8 cellular contexts compared by ENCODE assay signal in genomic region chrX:19514791-19515614, GRCh38. TPM values are rescaled to one million over a fixed set of nuclear protein-coding genes. Genes with fewer than 3 reads are reported as not detected.
DNase-seq lines count a peak whose midpoint lies in the region; ATAC-seq, FAIRE-seq and TF ChIP-seq lines count a peak whose summit lies in the region.

Gene MAP3K15, minus strand, starts transcription at chrX:19515508. Its CDS starts 247 bp downstream, at chrX:19515261.

- no peak within 1 kb of the TSS for H4K5ac ChIP-seq in H1 (ENCODE audit: insufficient read length, low read depth, low read length)

- peaks cover 0 to 3% (median 0%) of the 10 kb centered on the region in 4 experiments; a peak in 1 of 7 replicates for H3K27me3 ChIP-seq in H1 (replicated peaks in 1 of 4; ENCODE audit: control insufficient read depth in 3 of 4, extremely low read depth in 1 of 4, insufficient read depth in 3 of 4, low read length in 3 of 4)

- peak in 1 of 2 experiments; percentile 56 for DNase-seq in H1 (ENCODE audit: low read depth in 1 of 2, low spot score in 2 of 2)
- DNase-seq in natural killer cell treated with Interleukin-12 subunit alpha and Interleukin-12 subunit beta and Interleukin-15 and Interleukin-18, amount 100 ng/mL, for 72 hours (ENCODE audit: low spot score): no peak
- no peak for DNase-seq in nucleus accumbens (lab: John Stamatoyannopoulos, UW)
- DNase-seq in NCI-H1436 (lab: John Stamatoyannopoulos, UW): no peak
- DNase-seq in mesenteric fat pad (ENCODE audit: low spot score): no peak

- no peak within 1 kb of the TSS for H3K27ac ChIP-seq in C4-2B
- no peak within 1 kb of the TSS for H3K27ac ChIP-seq in H1 (ENCODE audit: low read depth, low read length)

- no peak within 1 kb of the TSS for H3K23ac ChIP-seq in H1 (ENCODE audit: insufficient read length)

- H3K9me3 ChIP-seq in H1 (ENCODE audit: insufficient read depth in 2 of 2, low read depth in 1 of 2, low read length in 1 of 2): no peaks in the 10 kb centered on the region

- H3K79me2 ChIP-seq in H1 (ENCODE audit: control insufficient read depth in 1 of 2, insufficient read depth in 2 of 2, low read length in 2 of 2): no peaks in the 10 kb centered on the region

- CTCF ChIA-PET in H1 (lab: Charles Lee; ENCODE audit: partially characterized antibody): interaction anchor here (0.9 to 2.1 kb wide), 4 partner anchors 9 to 143 kb away, joined by 4 to 6 read pairs (median 5); no protein-coding TSS in a partner anchor

- H4K20me1 ChIP-seq in H1 (replicated peaks in 1 of 2; ENCODE audit: control insufficient read depth in 1 of 2, insufficient read depth in 2 of 2, low read length in 2 of 2): no peaks in the 10 kb centered on the region

- peaks cover 3% of the 10 kb centered on the region; the same call in 1 of the 2 replicates for H3K23me2 ChIP-seq in H1 (ENCODE audit: low read depth, low read length)

- TF ChIP-seq CTCF in C4-2B (conservative IDR thresholded peaks at IDR 0.05) (peak; percentile 59; the same call in 1 of the 2 replicates), H1 (IDR thresholded peaks at IDR 0.05; ENCODE audit: control extremely low read depth in 1 of 3, insufficient read depth in 1 of 3, low read depth in 1 of 3, low read length in 3 of 3) (peak; percentile 3 to 42 (median 11); a peak in 2 of 4 replicates)

- H2BK5ac ChIP-seq in H1 (ENCODE audit: low read depth, low read length): no peak within 1 kb of the TSS

- no peak within 1 kb of the TSS for H3K14ac ChIP-seq in H1 (ENCODE audit: insufficient read length)

- 0 out of 3 replicates have a peak, but pooled peaks of 1 of the 2 experiments have one; percentile 20 for TF ChIP-seq POLR2A in H1 (IDR thresholded peaks at IDR 0.05; ENCODE audit: control extremely low read depth in 1 of 2, low read depth in 2 of 2, low read length in 2 of 2)

- H3K27ac Mint-ChIP-seq in natural killer cell treated with Interleukin-12 subunit alpha and Interleukin-12 subunit beta and Interleukin-15 and Interleukin-18, amount 100 ng/mL, for 72 hours: no peak within 1 kb of the TSS

- H3K4me1 ChIP-seq in H1 (replicated peaks in 1 of 4; ENCODE audit: control insufficient read depth in 3 of 4, insufficient read depth in 4 of 4, low read length in 3 of 4): no peaks in the 10 kb centered on the region; a peak in 2 of 7 replicates

- H3K18ac ChIP-seq in H1 (ENCODE audit: extremely low read depth, low read length): no peak within 1 kb of the TSS

- peak within 1 kb of the TSS; percentile 42 to 64 (median 56) for H3K4me3 ChIP-seq in H1 (ENCODE audit: extremely low read depth in 1 of 4, insufficient read depth in 2 of 4, low read depth in 3 of 4, low read length in 4 of 4)

- ATAC-seq in GM21529 (IDR thresholded peaks at IDR 0.05; ENCODE audit: unreplicated experiment) (peak; percentile 55), SK-N-SH treated with all-trans-retinoic acid at 6 μM for 48 hours (peak; percentile 74)
- ATAC-seq in natural killer cell treated with Interleukin-12 subunit alpha and Interleukin-12 subunit beta and Interleukin-15 and Interleukin-18, amount 100 ng/mL, for 72 hours: peak; percentile 66 to 81

- H2BK20ac ChIP-seq in H1 (ENCODE audit: low read length): no peak within 1 kb of the TSS

- no peak within 1 kb of the TSS for H2AK5ac ChIP-seq in H1 (ENCODE audit: low read depth, low read length)

- H3K27me3 Mint-ChIP-seq in natural killer cell treated with Interleukin-12 subunit alpha and Interleukin-12 subunit beta and Interleukin-15 and Interleukin-18, amount 100 ng/mL, for 72 hours: peaks cover 9 to 25% of the 10 kb centered on the region in 2 donors

- peak within 1 kb of the TSS; percentile 83 to 91 for H3K4me2 ChIP-seq in H1 (ENCODE audit: insufficient read depth in 1 of 2, low read depth in 2 of 2, low read length in 2 of 2)

- H3K4ac ChIP-seq in H1 (replicated peaks; ENCODE audit: insufficient read length, low read depth, low read length): no peak within 1 kb of the TSS

- H4K91ac ChIP-seq in H1 (replicated peaks; ENCODE audit: insufficient read length, low read length): no peak within 1 kb of the TSS

- peaks cover 3% of the 10 kb centered on the region for H3K9me3 Mint-ChIP-seq in natural killer cell treated with Interleukin-12 subunit alpha and Interleukin-12 subunit beta and Interleukin-15 and Interleukin-18, amount 100 ng/mL, for 72 hours

- peak within 1 kb of the TSS in 1 of 4 experiments; percentile 37; a peak in 2 of 7 replicates for H3K9ac ChIP-seq in H1 (replicated peaks in 1 of 4; ENCODE audit: extremely low read depth in 1 of 4, low read depth in 3 of 4, low read length in 3 of 4)

- no peaks in the 10 kb centered on the region for H3K36me3 Mint-ChIP-seq in natural killer cell treated with Interleukin-12 subunit alpha and Interleukin-12 subunit beta and Interleukin-15 and Interleukin-18, amount 100 ng/mL, for 72 hours

- TF ChIP-seq RAD21 in H1 (IDR thresholded peaks at IDR 0.05 in 1 of 2, conservative IDR thresholded peaks at IDR 0.05 in 1 of 2; ENCODE audit: low read depth in 2 of 2, low read length in 2 of 2): no peak

- no peak within 1 kb of the TSS for H3K56ac ChIP-seq in H1 (replicated peaks; ENCODE audit: insufficient read length, low read depth, low read length)

- FAIRE-seq in H1 (lab: Jason Lieb, UNC): no peak

- H3K36me3 ChIP-seq in H1 (ENCODE audit: control insufficient read depth in 2 of 4, insufficient read depth in 4 of 4, low read length in 3 of 4): no peaks in the 10 kb centered on the region

- H3K79me1 ChIP-seq in H1 (ENCODE audit: low read depth, low read length): no peaks in the 10 kb centered on the region

- H2BK15ac ChIP-seq in H1 (ENCODE audit: low read length): no peak within 1 kb of the TSS

- no peak within 1 kb of the TSS for H2AFZ ChIP-seq in H1 (ENCODE audit: low read length)

- POLR2A ChIA-PET in H1 (lab: Charles Lee; ENCODE audit: partially characterized antibody): interaction anchor here (1.3 kb wide), 1 partner anchor 143 kb away, joined by 3 read pairs; no protein-coding TSS in a partner anchor

- no peak within 1 kb of the TSS; the same call in 1 of the 2 replicates for H4K8ac ChIP-seq in H1 (ENCODE audit: extremely low read depth, insufficient read depth, low read length)

- no peaks in the 10 kb centered on the region for H3K4me1 Mint-ChIP-seq in natural killer cell treated with Interleukin-12 subunit alpha and Interleukin-12 subunit beta and Interleukin-15 and Interleukin-18, amount 100 ng/mL, for 72 hours (ENCODE audit: low read depth in 2 of 2)

- peak within 1 kb of the TSS; percentile 41 for H3K4me3 Mint-ChIP-seq in natural killer cell treated with Interleukin-12 subunit alpha and Interleukin-12 subunit beta and Interleukin-15 and Interleukin-18, amount 100 ng/mL, for 72 hours

- no peak for TF ChIP-seq EP300 in H1 (IDR thresholded peaks at IDR 0.05; ENCODE audit: borderline replicate concordance in 1 of 2, low read depth in 2 of 2, low read length in 2 of 2)

- H2BK12ac ChIP-seq in H1 (ENCODE audit: low read depth, low read length): no peak within 1 kb of the TSS

- 2% methylated on average over 12 of the region's 100 CpGs; no CpG with 5 or more reads in 1 of the 2 experiments for WGBS in H1 (ENCODE audit: extremely low coverage in 1 of 2, insufficient coverage in 1 of 2, insufficient read length in 1 of 2, insufficient replicate concordance in 2 of 2, low coverage in 1 of 2, low lambda C conversion rate in 2 of 2, missing lambda C conversion rate in 1 of 2), 2 experiments

- H2BK120ac ChIP-seq in H1 (replicated peaks; ENCODE audit: low read depth, low read length): no peak within 1 kb of the TSS

TF ChIP-seq in SK-N-SH treated with all-trans-retinoic acid at 6 μM for 48 hours, 23 proteins besides CTCF, POLR2A, EP300 and RAD21:
- TF ChIP-seq ZFP3 (CRISPR knock-in tag; IDR thresholded peaks at IDR 0.05) (peak; percentile 94), ZNF8 (CRISPR knock-in tag; IDR thresholded peaks at IDR 0.05) (no peak)

TF ChIP-seq in H1, 55 proteins besides CTCF, POLR2A, EP300 and RAD21 (continues in another document):
- TF ChIP-seq KDM4A (IDR thresholded peaks at IDR 0.05; ENCODE audit: low read depth, low read length, severe bottlenecking) (peak; percentile 78), HDAC6 (IDR thresholded peaks at IDR 0.05; ENCODE audit: low read depth, low read length) (no peak), NRF1 (IDR thresholded peaks at IDR 0.05; ENCODE audit: low read depth, low read length) (no peak)

RNA-seq across cellular contexts. Expression of gene MAP3K15, which starts in this region (rescaled TPM):
- total RNA-seq in H1 (2021; fragmentation: NEBNext Ultra II Directional; extraction: Animal tissue kit (Norgen Biotek cat#: 25700)): 2.1 and 2.4 TPM in 2 replicates
- polyA plus RNA-seq in H1 (2011; rRNA removed): 1.7 and 1.8 TPM in 2 replicates
- 2.8 TPM for polyA plus RNA-seq in H1 (2011; cell fraction: cytosol; rRNA removed)
- polyA plus RNA-seq in H1 (2011; cell fraction: nucleus; rRNA removed): 2.7 TPM
- polyA plus RNA-seq in H1 (2012, experiment 1 of 2): 1.2 to 1.9 TPM (median 1.5 TPM) in 4 replicates
- 0.73 TPM for polyA plus RNA-seq in H1 (2012, experiment 2 of 2)
- 1.3 TPM for polyA plus RNA-seq in H1 (2013, experiment 1 of 2)
- 1.2 TPM for polyA plus RNA-seq in H1 (2013, experiment 2 of 2)
- 2.6 TPM in 2 replicates for polyA minus RNA-seq in H1 (2011; rRNA and poly(A)+ RNA removed)
- polyA minus RNA-seq in H1 (2011; cell fraction: cytosol; rRNA and poly(A)+ RNA removed): 1.2 TPM
- polyA minus RNA-seq in H1 (2011; cell fraction: nucleus; rRNA and poly(A)+ RNA removed): 1.8 TPM
- under 1 TPM in 1 of 2 donors, not detected in 1; 0.17 TPM for total RNA-seq in natural killer cell treated with Interleukin-12 subunit alpha and Interleukin-12 subunit beta and Interleukin-15 and Interleukin-18, amount 100 ng/mL, for 72 hours
- total RNA-seq in mesenteric fat pad: 0.10 TPM

Comparison
In these comparisons a context has a peak if more than half of its experiments do, and no peak if none do; other contexts are left out.
1. Peak in ATAC-seq in natural killer cell treated with Interleukin-12 subunit alpha and Interleukin-12 subunit beta and Interleukin-15 and Interleukin-18, amount 100 ng/mL, for 72 hours; RNA of the gene not detected or under 1 TPM.